25 cellular contexts compared by ENCODE assay signal in genomic region chr5:82387819-82388166, GRCh38.
DNase-seq lines count a peak whose midpoint lies in the region; ATAC-seq and TF ChIP-seq lines count a peak whose summit lies in the region.
"Had no signal": no experiment of that assay in that cellular context is flagged by ENCODE, and none has a peak within 500 bp of the region (broad histone marks: within the 10 kb centered on the region; RNA-seq: fewer than 3 reads in every experiment).

No MANE protein-coding gene starts in this region.

- H3K27me3 ChIP-seq in adrenal gland (no peaks in the 10 kb centered on the region), uterus (no peaks in the 10 kb centered on the region)
- H3K27me3 ChIP-seq: SJCRH30, upper lobe of left lung had no signal

- TF ChIP-seq POLR2A in adrenal gland (IDR thresholded peaks at IDR 0.05) (no peak), uterus (IDR thresholded peaks at IDR 0.05) (no peak)

- H3K4me1 ChIP-seq in adrenal gland (replicated peaks in 1 of 2) (peaks cover 16 to 37% of the 10 kb centered on the region in 2 donors), mesodermal cell (ENCODE audit: control insufficient read depth, insufficient read depth, low read length, poor library complexity, severe bottlenecking) (peaks cover 14% of the 10 kb centered on the region), uterus (no peaks in the 10 kb centered on the region)
- H3K4me1 ChIP-seq: spleen had no signal

- 21 to 30% (median 25%) methylated on average over 5 of the region's 5 CpGs for WGBS in adrenal gland, 4 donors
- WGBS in mesodermal cell (ENCODE audit: insufficient coverage in 2 of 2), 2 experiments = 86 to 89% methylated on average over 3 to 4 of the region's 5 CpGs

- no peak for TF ChIP-seq CTCF in adrenal gland (IDR thresholded peaks at IDR 0.05)
- no peak for TF ChIP-seq CTCF in uterus (IDR thresholded peaks at IDR 0.05)

- no peak for ATAC-seq in GM18517 (IDR thresholded peaks at IDR 0.05; ENCODE audit: unreplicated experiment)
- ATAC-seq: activated CD8-positive, alpha-beta T cell treated with anti-CD3 and anti-CD28 coated beads, Interleukin-2, amount 10 ng/mL, durations not matched to agents 7 days and 5 days; naive thymus-derived CD4-positive, alpha-beta T cell had no signal

- DNase-seq in DMS 273 (lab: John Stamatoyannopoulos, UW; ENCODE audit: unreplicated experiment) = peak; percentile 26
- no peak for DNase-seq in DMS 273 treated with DMSO at 0.1 percent for 48 hours (lab: John Stamatoyannopoulos, UW)
- DNase-seq in adrenal gland = peak in 4 of 7 donors; percentile 7 to 47 (median 36)
- no peak for DNase-seq in uterus
- no peak for DNase-seq in AG08396 (ENCODE audit: low spot score)
- DNase-seq in occipital lobe (lab: John Stamatoyannopoulos, UW) = no peak
- DNase-seq: activated CD4-positive, alpha-beta T cell treated with anti-CD3 and anti-CD28 coated beads for 1 hour; activated CD8-positive, alpha-beta T cell treated with anti-CD3 and anti-CD28 coated beads, Interleukin-2, amount 10 ng/mL, durations not matched to agents 7 days and 5 days; activated effector memory CD4-positive, alpha-beta T cell treated with anti-CD3 and anti-CD28 coated beads, Interleukin-2, amount 50 U/mL, for 16 hours; activated naive CD8-positive, alpha-beta T cell treated with anti-CD3 and anti-CD28 coated beads, Interleukin-2, amount 10 ng/mL, durations not matched to agents 7 days and 5 days; activated T-cell treated with anti-CD3 and anti-CD28 coated beads for 4 hours; CD4-positive, alpha-beta T cell; cerebellar nuclear complex; naive thymus-derived CD4-positive, alpha-beta T cell; NCI-H1105 treated with DMSO at 0.1 percent for 48 hours; NCI-H2227 treated with DMSO at 0.1 percent for 48 hours; retina; spleen; stimulated activated CD4-positive, alpha-beta T cell treated with anti-CD3 and anti-CD28 coated beads, Interleukin-2, amount 100 ng/mL, for 48 hours; substantia nigra; upper lobe of left lung had no signal

- intact Hi-C loops in adrenal gland (cut with DNase I) (no loop called here), uterus (cut with DNase I; ENCODE audit: low total_unique reads) (no loop called here)

- H3K36me3 ChIP-seq in adrenal gland (replicated peaks in 1 of 2) (no peaks in the 10 kb centered on the region), mesodermal cell (ENCODE audit: control insufficient read depth, insufficient read depth, low read length) (no peaks in the 10 kb centered on the region), uterus (no peaks in the 10 kb centered on the region)
- H3K36me3 ChIP-seq: SJCRH30, spleen, upper lobe of left lung had no signal

- H3K9me3 ChIP-seq in adrenal gland (replicated peaks in 1 of 3) = no peaks in the 10 kb centered on the region
- H3K9me3 ChIP-seq in mesodermal cell (ENCODE audit: control insufficient read depth, low read length) = no peaks in the 10 kb centered on the region
- no peaks in the 10 kb centered on the region for H3K9me3 ChIP-seq in uterus
- H3K9me3 ChIP-seq: SJCRH30, spleen, upper lobe of left lung had no signal

- no peak overlapping the region for H3K4me3 ChIP-seq in adrenal gland
- no peak overlapping the region for H3K4me3 ChIP-seq in mesodermal cell (ENCODE audit: extremely low read depth, insufficient read depth, low read length, poor library complexity, severe bottlenecking)
- H3K4me3 ChIP-seq in uterus = no peak overlapping the region
- H3K4me3 ChIP-seq: SJCRH30, spleen, upper lobe of left lung had no signal

- H3K27ac ChIP-seq in adrenal gland (peak overlapping the region; percentile 53 to 97 (median 87)), mesodermal cell (ENCODE audit: low read depth, low read length, severe bottlenecking) (peak overlapping the region; percentile 55), uterus (peak overlapping the region; percentile 23 to 59)
- H3K27ac ChIP-seq: 22Rv1, SJCRH30, spleen, upper lobe of left lung had no signal

Comparison
In these comparisons a context has a peak if more than half of its experiments do, and no peak if none do; other contexts are left out.
1. DNase-seq: peak in DMS 273 (single experiment) and adrenal gland (4 of 7); none in DMS 273 treated with DMSO at 0.1 percent for 48 hours (single experiment), uterus (0 of 2), AG08396 (single experiment) and occipital lobe (single experiment).
2. Peak in every context shown above with its lines, with median percentiles within 50 percentile points of each other: H3K27ac ChIP-seq.